ENCODE assay signal across 24 cellular contexts in the genomic region with DNA sequence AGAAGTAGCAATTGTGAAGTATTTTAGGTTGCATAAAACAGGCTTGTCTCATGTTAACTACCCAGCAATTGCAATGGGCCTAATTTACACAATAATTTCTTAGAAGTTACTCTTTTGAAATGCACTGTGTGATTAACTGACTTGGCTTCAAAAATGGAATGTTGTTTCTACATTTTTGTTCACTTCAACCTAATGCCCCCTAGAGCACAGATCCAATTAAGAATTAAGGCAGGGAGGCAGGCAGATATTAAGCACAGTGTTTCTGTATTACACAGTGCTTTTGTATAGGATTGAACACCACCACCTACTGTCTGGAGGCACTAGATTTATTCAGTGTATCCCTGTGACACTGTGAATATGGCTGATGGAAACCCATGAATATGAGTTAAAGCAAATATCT.
DNase-seq lines count a peak whose midpoint lies in the region; ATAC-seq, FAIRE-seq and TF ChIP-seq lines count a peak whose summit lies in the region.
"Had no signal": no experiment of that assay in that cellular context is flagged by ENCODE, and none has a peak within 500 bp of the region (broad histone marks: within the 10 kb centered on the region; RNA-seq: fewer than 3 reads in every experiment).

No MANE protein-coding gene starts in this region.

- DNase-seq in HAP-1 (ENCODE audit: low spot score in 2 of 2) = peak; percentile 51 to 97
- no peak for DNase-seq in RWPE2 (ENCODE audit: low spot score)
- no peak for DNase-seq in foreskin keratinocyte
- DNase-seq in Kasumi-1 (lab: John Stamatoyannopoulos, UW) = no peak
- no peak for DNase-seq in RCC 7860 (ENCODE audit: low spot score)
- DNase-seq in cardiac septum (ENCODE audit: low spot score) = no peak
- DNase-seq: activated CD4-positive, alpha-beta T cell treated with anti-CD3 and anti-CD28 coated beads for 36 hours; activated CD8-positive, alpha-beta memory T cell treated with anti-CD3 and anti-CD28 coated beads, Interleukin-2, amount 50 U/mL, for 4 hours; activated naive CD4-positive, alpha-beta T cell; immature natural killer cell; lower lobe of right lung; NK-92 treated with Interleukin-12 subunit alpha and Interleukin-12 subunit beta, amount 100 ng/mL, for 24 hours; stimulated activated CD4-positive, alpha-beta T cell treated with anti-CD3 and anti-CD28 coated beads, Interleukin-4, amount 100 ng/mL, for 24 hours; stimulated activated CD8-positive, alpha-beta memory T cell treated with anti-CD3 and anti-CD28 coated beads, Interleukin-4, amount 100 ng/mL, for 48 hours; T-helper 9 cell; thyroid gland had no signal

- no peaks in the 10 kb centered on the region for H3K36me3 ChIP-seq in HAP-1 (replicated peaks)
- no peaks in the 10 kb centered on the region for H3K36me3 ChIP-seq in RWPE2 (ENCODE audit: low read depth)
- H3K36me3 ChIP-seq: BLaER1 treated with 17β-estradiol and CSF1 and Interleukin-3, amounts not matched to agents 10 nM and 100 nM; lower lobe of right lung; thyroid gland had no signal

- H3K4me3 ChIP-seq in HAP-1 (no peak overlapping the region), RWPE2 (ENCODE audit: severe bottlenecking) (no peak overlapping the region)
- H3K4me3 ChIP-seq: BLaER1 treated with 17β-estradiol and CSF1 and Interleukin-3, amounts not matched to agents 10 nM and 100 nM; GM12878; lower lobe of right lung; thyroid gland had no signal

- TF ChIP-seq CTCF in C4-2B (conservative IDR thresholded peaks at IDR 0.05) (peak; percentile 10; the same call in 1 of the 2 replicates), RWPE2 (IDR thresholded peaks at IDR 0.05; ENCODE audit: poor library complexity, severe bottlenecking) (no peak), foreskin keratinocyte (conservative IDR thresholded peaks at IDR 0.05) (peak; percentile 7)

- in situ Hi-C loops in HAP-1 (cut with MboI; ENCODE audit: low sequenced_read_pairs) = loop anchor here (25.0 kb wide), 1 partner anchor 392 kb away; no protein-coding TSS in a partner anchor

- H3K27ac ChIP-seq in C4-2B (no peak overlapping the region), RWPE2 (ENCODE audit: poor library complexity, severe bottlenecking) (no peak overlapping the region), foreskin keratinocyte (no peak overlapping the region)
- H3K27ac ChIP-seq: BLaER1 treated with 17β-estradiol and CSF1 and Interleukin-3, amounts not matched to agents 10 nM and 100 nM; epithelial cell of prostate; lower lobe of right lung; parathyroid adenoma; thyroid gland had no signal

- H3K9me3 ChIP-seq in HAP-1 (no peaks in the 10 kb centered on the region; the same call in 1 of the 2 replicates), RWPE2 (ENCODE audit: severe bottlenecking) (no peaks in the 10 kb centered on the region)
- H3K9me3 ChIP-seq: BLaER1 treated with 17β-estradiol and CSF1 and Interleukin-3, amounts not matched to agents 10 nM and 100 nM; lower lobe of right lung; thyroid gland had no signal

- intact Hi-C loops in cardiac septum (cut with DNase I) = no loop called here

- ATAC-seq in RWPE2 (ENCODE audit: low read depth) (peak; percentile 48), foreskin keratinocyte (no peak), HG03469 (IDR thresholded peaks at IDR 0.05; ENCODE audit: unreplicated experiment) (no peak)
- ATAC-seq: activated CD4-positive, alpha-beta T cell treated with anti-CD3 and anti-CD28 coated beads for 36 hours; GM12878; lower lobe of right lung had no signal

- no peak for FAIRE-seq in RCC 7860 (lab: Jason Lieb, UNC)
- FAIRE-seq: astrocyte, GM12878, H54 had no signal

- H3K27me3 ChIP-seq in HAP-1 (ENCODE audit: low read depth) (no peaks in the 10 kb centered on the region), RWPE2 (ENCODE audit: insufficient read depth, poor library complexity, severe bottlenecking) (no peaks in the 10 kb centered on the region), foreskin keratinocyte (no peaks in the 10 kb centered on the region)
- H3K27me3 ChIP-seq: BLaER1 treated with 17β-estradiol and CSF1 and Interleukin-3, amounts not matched to agents 10 nM and 100 nM; thyroid gland had no signal

- H3K4me1 ChIP-seq in HAP-1 (peaks cover 60% of the 10 kb centered on the region), RWPE2 (ENCODE audit: insufficient read depth, poor library complexity, severe bottlenecking) (no peaks in the 10 kb centered on the region), foreskin keratinocyte (no peaks in the 10 kb centered on the region)
- H3K4me1 ChIP-seq: BLaER1 treated with 17β-estradiol and CSF1 and Interleukin-3, amounts not matched to agents 10 nM and 100 nM; lower lobe of right lung had no signal

Comparison
In these comparisons a context has a peak if more than half of its experiments do, and no peak if none do; other contexts are left out.
1. DNase-seq: peak in HAP-1 (2 of 2); none in RWPE2 (single experiment), foreskin keratinocyte (0 of 2), Kasumi-1 (0 of 2), RCC 7860 (single experiment) and cardiac septum (single experiment).